In the genomic region with DNA sequence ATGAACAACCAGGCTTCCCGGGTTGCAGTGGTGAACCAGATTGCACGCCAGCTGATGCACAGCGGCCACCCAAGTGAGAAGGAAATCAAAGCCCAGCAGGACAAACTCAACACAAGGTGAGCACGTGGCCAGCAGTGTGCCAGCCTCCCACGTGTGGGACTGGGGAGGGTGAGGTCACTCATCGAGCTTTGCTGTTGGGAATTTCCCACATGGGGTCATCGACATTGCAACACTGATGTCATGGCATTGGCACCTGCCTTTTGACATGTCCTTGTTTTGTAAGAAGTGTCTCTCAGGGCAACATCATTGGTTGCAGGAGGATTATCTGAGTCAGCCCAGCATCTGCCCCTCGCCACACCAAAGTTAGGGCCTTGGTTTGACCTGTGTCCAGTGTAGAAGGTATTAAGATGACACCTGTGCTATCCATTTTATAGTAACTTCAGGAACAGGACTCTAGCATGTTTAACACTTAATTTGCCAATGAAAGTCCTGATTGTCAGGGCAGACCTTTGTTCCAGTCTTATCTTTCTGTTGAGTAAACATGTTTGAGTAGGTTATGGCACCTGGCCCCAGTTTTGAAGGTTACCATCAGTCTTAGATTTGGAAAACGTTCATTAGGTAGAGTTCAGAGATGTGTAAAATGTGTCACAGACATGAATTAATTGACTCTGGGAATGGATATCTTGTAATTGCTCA, we compare ENCODE assay signal across 1 cellular context.
TF ChIP-seq lines count a peak whose summit lies in the region.

No MANE protein-coding gene starts in this region.

TF ChIP-seq in HepG2, 621 proteins besides CTCF, POLR2A, EP300 and RAD21 (continued from another document and continues in another):
- TF ChIP-seq, protein P1, sequence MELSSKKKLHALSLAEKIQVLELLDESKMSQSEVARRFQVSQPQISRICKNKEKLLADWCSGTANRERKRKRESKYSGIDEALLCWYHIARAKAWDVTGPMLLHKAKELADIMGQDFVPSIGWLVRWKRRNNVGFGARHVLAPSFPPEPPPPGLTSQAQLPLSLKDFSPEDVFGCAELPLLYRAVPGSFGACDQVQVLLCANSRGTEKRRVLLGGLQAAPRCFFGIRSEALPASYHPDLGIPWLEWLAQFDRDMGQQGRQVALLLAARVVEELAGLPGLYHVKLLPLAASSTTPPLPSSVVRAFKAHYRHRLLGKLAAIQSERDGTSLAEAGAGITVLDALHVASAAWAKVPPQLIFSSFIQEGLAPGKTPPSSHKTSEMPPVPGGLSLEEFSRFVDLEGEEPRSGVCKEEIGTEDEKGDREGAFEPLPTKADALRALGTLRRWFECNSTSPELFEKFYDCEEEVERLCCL (CRISPR knock-in tag; IDR thresholded peaks at IDR 0.05; ENCODE audit: borderline replicate concordance): no peak
- TF ChIP-seq, protein P2, sequence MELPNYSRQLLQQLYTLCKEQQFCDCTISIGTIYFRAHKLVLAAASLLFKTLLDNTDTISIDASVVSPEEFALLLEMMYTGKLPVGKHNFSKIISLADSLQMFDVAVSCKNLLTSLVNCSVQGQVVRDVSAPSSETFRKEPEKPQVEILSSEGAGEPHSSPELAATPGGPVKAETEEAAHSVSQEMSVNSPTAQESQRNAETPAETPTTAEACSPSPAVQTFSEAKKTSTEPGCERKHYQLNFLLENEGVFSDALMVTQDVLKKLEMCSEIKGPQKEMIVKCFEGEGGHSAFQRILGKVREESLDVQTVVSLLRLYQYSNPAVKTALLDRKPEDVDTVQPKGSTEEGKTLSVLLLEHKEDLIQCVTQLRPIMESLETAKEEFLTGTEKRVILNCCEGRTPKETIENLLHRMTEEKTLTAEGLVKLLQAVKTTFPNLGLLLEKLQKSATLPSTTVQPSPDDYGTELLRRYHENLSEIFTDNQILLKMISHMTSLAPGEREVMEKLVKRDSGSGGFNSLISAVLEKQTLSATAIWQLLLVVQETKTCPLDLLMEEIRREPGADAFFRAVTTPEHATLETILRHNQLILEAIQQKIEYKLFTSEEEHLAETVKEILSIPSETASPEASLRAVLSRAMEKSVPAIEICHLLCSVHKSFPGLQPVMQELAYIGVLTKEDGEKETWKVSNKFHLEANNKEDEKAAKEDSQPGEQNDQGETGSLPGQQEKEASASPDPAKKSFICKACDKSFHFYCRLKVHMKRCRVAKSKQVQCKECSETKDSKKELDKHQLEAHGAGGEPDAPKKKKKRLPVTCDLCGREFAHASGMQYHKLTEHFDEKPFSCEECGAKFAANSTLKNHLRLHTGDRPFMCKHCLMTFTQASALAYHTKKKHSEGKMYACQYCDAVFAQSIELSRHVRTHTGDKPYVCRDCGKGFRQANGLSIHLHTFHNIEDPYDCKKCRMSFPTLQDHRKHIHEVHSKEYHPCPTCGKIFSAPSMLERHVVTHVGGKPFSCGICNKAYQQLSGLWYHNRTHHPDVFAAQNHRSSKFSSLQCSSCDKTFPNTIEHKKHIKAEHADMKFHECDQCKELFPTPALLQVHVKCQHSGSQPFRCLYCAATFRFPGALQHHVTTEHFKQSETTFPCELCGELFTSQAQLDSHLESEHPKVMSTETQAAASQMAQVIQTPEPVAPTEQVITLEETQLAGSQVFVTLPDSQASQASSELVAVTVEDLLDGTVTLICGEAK (IDR thresholded peaks at IDR 0.05): no peak
- TF ChIP-seq, protein P2 (CRISPR knock-in tag; IDR thresholded peaks at IDR 0.05): no peak; the same call in 1 of the 2 replicates
- TF ChIP-seq ZNF432 (CRISPR knock-in tag; IDR thresholded peaks at IDR 0.05; ENCODE audit: borderline replicate concordance): no peak
- TF ChIP-seq ZKSCAN5 (CRISPR knock-in tag; IDR thresholded peaks at IDR 0.05): no peak
- TF ChIP-seq, protein P3, sequence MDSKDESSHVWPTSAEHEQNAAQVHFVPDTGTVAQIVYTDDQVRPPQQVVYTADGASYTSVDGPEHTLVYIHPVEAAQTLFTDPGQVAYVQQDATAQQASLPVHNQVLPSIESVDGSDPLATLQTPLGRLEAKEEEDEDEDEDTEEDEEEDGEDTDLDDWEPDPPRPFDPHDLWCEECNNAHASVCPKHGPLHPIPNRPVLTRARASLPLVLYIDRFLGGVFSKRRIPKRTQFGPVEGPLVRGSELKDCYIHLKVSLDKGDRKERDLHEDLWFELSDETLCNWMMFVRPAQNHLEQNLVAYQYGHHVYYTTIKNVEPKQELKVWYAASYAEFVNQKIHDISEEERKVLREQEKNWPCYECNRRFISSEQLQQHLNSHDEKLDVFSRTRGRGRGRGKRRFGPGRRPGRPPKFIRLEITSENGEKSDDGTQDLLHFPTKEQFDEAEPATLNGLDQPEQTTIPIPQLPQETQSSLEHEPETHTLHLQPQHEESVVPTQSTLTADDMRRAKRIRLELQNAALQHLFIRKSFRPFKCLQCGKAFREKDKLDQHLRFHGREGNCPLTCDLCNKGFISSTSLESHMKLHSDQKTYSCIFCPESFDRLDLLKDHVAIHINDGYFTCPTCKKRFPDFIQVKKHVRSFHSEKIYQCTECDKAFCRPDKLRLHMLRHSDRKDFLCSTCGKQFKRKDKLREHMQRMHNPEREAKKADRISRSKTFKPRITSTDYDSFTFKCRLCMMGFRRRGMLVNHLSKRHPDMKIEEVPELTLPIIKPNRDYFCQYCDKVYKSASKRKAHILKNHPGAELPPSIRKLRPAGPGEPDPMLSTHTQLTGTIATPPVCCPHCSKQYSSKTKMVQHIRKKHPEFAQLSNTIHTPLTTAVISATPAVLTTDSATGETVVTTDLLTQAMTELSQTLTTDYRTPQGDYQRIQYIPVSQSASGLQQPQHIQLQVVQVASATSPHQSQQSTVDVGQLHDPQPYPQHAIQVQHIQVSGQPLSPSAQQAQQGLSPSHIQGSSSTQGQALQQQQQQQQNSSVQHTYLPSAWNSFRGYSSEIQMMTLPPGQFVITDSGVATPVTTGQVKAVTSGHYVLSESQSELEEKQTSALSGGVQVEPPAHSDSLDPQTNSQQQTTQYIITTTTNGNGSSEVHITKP (CRISPR knock-in tag; IDR thresholded peaks at IDR 0.05; ENCODE audit: low read depth): no peak
- TF ChIP-seq, protein P4, sequence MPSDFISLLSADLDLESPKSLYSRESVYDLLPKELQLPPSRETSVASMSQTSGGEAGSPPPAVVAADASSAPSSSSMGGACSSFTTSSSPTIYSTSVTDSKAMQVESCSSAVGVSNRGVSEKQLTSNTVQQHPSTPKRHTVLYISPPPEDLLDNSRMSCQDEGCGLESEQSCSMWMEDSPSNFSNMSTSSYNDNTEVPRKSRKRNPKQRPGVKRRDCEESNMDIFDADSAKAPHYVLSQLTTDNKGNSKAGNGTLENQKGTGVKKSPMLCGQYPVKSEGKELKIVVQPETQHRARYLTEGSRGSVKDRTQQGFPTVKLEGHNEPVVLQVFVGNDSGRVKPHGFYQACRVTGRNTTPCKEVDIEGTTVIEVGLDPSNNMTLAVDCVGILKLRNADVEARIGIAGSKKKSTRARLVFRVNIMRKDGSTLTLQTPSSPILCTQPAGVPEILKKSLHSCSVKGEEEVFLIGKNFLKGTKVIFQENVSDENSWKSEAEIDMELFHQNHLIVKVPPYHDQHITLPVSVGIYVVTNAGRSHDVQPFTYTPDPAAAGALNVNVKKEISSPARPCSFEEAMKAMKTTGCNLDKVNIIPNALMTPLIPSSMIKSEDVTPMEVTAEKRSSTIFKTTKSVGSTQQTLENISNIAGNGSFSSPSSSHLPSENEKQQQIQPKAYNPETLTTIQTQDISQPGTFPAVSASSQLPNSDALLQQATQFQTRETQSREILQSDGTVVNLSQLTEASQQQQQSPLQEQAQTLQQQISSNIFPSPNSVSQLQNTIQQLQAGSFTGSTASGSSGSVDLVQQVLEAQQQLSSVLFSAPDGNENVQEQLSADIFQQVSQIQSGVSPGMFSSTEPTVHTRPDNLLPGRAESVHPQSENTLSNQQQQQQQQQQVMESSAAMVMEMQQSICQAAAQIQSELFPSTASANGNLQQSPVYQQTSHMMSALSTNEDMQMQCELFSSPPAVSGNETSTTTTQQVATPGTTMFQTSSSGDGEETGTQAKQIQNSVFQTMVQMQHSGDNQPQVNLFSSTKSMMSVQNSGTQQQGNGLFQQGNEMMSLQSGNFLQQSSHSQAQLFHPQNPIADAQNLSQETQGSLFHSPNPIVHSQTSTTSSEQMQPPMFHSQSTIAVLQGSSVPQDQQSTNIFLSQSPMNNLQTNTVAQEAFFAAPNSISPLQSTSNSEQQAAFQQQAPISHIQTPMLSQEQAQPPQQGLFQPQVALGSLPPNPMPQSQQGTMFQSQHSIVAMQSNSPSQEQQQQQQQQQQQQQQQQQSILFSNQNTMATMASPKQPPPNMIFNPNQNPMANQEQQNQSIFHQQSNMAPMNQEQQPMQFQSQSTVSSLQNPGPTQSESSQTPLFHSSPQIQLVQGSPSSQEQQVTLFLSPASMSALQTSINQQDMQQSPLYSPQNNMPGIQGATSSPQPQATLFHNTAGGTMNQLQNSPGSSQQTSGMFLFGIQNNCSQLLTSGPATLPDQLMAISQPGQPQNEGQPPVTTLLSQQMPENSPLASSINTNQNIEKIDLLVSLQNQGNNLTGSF (CRISPR knock-in tag; IDR thresholded peaks at IDR 0.05): no peak
- peak; percentile 83 for TF ChIP-seq FOSL2 (CRISPR knock-in tag; IDR thresholded peaks at IDR 0.05)
- TF ChIP-seq TMF1 (CRISPR knock-in tag; IDR thresholded peaks at IDR 0.05; ENCODE audit: low read depth): peak; percentile 57; the same call in 1 of the 2 replicates
- TF ChIP-seq ZSCAN12 (CRISPR knock-in tag; IDR thresholded peaks at IDR 0.05): no peak
- no peak for TF ChIP-seq ZSCAN22 (CRISPR knock-in tag; IDR thresholded peaks at IDR 0.05)
- TF ChIP-seq, protein P5, sequence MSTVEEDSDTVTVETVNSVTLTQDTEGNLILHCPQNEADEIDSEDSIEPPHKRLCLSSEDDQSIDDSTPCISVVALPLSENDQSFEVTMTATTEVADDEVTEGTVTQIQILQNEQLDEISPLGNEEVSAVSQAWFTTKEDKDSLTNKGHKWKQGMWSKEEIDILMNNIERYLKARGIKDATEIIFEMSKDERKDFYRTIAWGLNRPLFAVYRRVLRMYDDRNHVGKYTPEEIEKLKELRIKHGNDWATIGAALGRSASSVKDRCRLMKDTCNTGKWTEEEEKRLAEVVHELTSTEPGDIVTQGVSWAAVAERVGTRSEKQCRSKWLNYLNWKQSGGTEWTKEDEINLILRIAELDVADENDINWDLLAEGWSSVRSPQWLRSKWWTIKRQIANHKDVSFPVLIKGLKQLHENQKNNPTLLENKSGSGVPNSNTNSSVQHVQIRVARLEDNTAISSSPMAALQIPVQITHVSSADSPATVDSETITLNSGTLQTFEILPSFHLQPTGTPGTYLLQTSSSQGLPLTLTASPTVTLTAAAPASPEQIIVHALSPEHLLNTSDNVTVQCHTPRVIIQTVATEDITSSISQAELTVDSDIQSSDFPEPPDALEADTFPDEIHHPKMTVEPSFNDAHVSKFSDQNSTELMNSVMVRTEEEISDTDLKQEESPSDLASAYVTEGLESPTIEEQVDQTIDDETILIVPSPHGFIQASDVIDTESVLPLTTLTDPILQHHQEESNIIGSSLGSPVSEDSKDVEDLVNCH (CRISPR knock-in tag; IDR thresholded peaks at IDR 0.05): no peak
- TF ChIP-seq RARA (CRISPR knock-in tag; IDR thresholded peaks at IDR 0.05): peak; percentile 73
- TF ChIP-seq, protein P6, sequence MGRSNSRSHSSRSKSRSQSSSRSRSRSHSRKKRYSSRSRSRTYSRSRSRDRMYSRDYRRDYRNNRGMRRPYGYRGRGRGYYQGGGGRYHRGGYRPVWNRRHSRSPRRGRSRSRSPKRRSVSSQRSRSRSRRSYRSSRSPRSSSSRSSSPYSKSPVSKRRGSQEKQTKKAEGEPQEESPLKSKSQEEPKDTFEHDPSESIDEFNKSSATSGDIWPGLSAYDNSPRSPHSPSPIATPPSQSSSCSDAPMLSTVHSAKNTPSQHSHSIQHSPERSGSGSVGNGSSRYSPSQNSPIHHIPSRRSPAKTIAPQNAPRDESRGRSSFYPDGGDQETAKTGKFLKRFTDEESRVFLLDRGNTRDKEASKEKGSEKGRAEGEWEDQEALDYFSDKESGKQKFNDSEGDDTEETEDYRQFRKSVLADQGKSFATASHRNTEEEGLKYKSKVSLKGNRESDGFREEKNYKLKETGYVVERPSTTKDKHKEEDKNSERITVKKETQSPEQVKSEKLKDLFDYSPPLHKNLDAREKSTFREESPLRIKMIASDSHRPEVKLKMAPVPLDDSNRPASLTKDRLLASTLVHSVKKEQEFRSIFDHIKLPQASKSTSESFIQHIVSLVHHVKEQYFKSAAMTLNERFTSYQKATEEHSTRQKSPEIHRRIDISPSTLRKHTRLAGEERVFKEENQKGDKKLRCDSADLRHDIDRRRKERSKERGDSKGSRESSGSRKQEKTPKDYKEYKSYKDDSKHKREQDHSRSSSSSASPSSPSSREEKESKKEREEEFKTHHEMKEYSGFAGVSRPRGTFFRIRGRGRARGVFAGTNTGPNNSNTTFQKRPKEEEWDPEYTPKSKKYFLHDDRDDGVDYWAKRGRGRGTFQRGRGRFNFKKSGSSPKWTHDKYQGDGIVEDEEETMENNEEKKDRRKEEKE (IDR thresholded peaks at IDR 0.05): no peak
- TF ChIP-seq, protein P7, sequence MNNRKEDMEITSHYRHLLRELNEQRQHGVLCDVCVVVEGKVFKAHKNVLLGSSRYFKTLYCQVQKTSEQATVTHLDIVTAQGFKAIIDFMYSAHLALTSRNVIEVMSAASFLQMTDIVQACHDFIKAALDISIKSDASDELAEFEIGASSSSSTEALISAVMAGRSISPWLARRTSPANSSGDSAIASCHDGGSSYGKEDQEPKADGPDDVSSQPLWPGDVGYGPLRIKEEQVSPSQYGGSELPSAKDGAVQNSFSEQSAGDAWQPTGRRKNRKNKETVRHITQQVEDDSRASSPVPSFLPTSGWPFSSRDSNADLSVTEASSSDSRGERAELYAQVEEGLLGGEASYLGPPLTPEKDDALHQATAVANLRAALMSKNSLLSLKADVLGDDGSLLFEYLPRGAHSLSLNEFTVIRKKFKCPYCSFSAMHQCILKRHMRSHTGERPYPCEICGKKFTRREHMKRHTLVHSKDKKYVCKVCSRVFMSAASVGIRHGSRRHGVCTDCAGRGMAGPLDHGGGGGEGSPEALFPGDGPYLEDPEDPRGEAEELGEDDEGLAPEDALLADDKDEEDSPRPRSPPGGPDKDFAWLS (CRISPR knock-in tag; IDR thresholded peaks at IDR 0.05; ENCODE audit: borderline replicate concordance): no peak
- TF ChIP-seq, protein P8, sequence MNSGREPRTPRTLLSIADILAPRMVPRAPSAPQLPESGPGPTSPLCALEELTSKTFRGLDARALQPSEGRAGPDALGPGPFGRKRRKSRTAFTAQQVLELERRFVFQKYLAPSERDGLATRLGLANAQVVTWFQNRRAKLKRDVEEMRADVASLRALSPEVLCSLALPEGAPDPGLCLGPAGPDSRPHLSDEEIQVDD (CRISPR knock-in tag; IDR thresholded peaks at IDR 0.05; ENCODE audit: borderline replicate concordance): no peak
